4 cellular contexts compared by ENCODE assay signal in the genomic region with DNA sequence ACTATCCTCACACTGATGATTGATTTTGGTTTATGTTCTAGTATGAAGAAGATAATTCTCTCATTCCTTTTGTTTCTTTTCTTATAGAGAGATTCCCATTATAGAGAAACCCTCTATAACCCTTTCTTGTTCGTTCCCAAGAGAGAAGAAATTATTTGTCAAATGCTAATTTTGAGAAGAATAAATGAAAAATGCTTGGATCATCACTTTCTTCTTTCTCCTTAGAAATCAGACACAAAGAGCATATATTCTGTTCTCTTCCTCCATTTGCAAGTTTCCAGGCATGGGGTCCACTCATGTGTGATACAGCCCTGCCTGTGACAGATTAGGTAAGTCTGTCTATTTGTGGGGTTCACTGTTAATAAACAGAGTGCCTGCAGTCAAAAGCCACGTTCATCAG.
TF ChIP-seq lines count a peak whose summit lies in the region.

No MANE protein-coding gene starts in this region.

TF ChIP-seq in HepG2, 621 proteins besides CTCF, POLR2A, EP300 and RAD21:
- TF ChIP-seq IKZF4 (CRISPR knock-in tag; IDR thresholded peaks at IDR 0.05; ENCODE audit: borderline replicate concordance, low read depth, not compliant biosample characterization): no peak
- TF ChIP-seq TGIF2 (CRISPR knock-in tag; IDR thresholded peaks at IDR 0.05): no peak
- TF ChIP-seq MAFK (conservative IDR thresholded peaks at IDR 0.05 in 1 of 2, IDR thresholded peaks at IDR 0.05 in 1 of 2; ENCODE audit: low read length in 2 of 2): peak; percentile 80 to 93
- TF ChIP-seq ZNF432 (CRISPR knock-in tag; IDR thresholded peaks at IDR 0.05; ENCODE audit: borderline replicate concordance): no peak
- peak; percentile 83 for TF ChIP-seq MAFF (IDR thresholded peaks at IDR 0.05; ENCODE audit: low read depth, low read length)

TF ChIP-seq in A549, 52 proteins besides CTCF, POLR2A, EP300 and RAD21:
- peak; percentile 89 for TF ChIP-seq MAFK (IDR thresholded peaks at IDR 0.05; ENCODE audit: partially characterized antibody)
- no peak for TF ChIP-seq CBX2 (IDR thresholded peaks at IDR 0.05; ENCODE audit: borderline replicate concordance, low read depth)

TF ChIP-seq in GM23338, 12 proteins besides CTCF, POLR2A, EP300 and RAD21 (continues in another document):
- TF ChIP-seq, protein P1, sequence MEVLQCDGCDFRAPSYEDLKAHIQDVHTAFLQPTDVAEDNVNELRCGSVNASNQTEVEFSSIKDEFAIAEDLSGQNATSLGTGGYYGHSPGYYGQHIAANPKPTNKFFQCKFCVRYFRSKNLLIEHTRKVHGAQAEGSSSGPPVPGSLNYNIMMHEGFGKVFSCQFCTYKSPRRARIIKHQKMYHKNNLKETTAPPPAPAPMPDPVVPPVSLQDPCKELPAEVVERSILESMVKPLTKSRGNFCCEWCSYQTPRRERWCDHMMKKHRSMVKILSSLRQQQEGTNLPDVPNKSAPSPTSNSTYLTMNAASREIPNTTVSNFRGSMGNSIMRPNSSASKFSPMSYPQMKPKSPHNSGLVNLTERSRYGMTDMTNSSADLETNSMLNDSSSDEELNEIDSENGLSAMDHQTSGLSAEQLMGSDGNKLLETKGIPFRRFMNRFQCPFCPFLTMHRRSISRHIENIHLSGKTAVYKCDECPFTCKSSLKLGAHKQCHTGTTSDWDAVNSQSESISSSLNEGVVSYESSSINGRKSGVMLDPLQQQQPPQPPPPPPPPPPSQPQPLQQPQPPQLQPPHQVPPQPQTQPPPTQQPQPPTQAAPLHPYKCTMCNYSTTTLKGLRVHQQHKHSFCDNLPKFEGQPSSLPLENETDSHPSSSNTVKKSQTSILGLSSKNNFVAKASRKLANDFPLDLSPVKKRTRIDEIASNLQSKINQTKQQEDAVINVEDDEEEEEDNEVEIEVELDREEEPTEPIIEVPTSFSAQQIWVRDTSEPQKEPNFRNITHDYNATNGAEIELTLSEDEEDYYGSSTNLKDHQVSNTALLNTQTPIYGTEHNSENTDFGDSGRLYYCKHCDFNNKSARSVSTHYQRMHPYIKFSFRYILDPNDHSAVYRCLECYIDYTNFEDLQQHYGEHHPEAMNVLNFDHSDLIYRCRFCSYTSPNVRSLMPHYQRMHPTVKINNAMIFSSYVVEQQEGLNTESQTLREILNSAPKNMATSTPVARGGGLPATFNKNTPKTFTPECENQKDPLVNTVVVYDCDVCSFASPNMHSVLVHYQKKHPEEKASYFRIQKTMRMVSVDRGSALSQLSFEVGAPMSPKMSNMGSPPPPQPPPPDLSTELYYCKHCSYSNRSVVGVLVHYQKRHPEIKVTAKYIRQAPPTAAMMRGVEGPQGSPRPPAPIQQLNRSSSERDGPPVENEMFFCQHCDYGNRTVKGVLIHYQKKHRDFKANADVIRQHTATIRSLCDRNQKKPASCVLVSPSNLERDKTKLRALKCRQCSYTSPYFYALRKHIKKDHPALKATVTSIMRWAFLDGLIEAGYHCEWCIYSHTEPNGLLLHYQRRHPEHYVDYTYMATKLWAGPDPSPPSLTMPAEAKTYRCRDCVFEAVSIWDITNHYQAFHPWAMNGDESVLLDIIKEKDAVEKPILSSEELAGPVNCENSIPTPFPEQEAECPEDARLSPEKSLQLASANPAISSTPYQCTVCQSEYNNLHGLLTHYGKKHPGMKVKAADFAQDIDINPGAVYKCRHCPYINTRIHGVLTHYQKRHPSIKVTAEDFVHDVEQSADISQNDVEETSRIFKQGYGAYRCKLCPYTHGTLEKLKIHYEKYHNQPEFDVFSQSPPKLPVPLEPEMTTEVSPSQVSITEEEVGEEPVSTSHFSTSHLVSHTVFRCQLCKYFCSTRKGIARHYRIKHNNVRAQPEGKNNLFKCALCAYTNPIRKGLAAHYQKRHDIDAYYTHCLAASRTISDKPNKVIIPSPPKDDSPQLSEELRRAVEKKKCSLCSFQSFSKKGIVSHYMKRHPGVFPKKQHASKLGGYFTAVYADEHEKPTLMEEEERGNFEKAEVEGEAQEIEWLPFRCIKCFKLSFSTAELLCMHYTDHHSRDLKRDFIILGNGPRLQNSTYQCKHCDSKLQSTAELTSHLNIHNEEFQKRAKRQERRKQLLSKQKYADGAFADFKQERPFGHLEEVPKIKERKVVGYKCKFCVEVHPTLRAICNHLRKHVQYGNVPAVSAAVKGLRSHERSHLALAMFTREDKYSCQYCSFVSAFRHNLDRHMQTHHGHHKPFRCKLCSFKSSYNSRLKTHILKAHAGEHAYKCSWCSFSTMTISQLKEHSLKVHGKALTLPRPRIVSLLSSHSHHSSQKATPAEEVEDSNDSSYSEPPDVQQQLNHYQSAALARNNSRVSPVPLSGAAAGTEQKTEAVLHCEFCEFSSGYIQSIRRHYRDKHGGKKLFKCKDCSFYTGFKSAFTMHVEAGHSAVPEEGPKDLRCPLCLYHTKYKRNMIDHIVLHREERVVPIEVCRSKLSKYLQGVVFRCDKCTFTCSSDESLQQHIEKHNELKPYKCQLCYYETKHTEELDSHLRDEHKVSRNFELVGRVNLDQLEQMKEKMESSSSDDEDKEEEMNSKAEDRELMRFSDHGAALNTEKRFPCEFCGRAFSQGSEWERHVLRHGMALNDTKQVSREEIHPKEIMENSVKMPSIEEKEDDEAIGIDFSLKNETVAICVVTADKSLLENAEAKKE (CRISPR knock-in tag; IDR thresholded peaks at IDR 0.05): no peak
- TF ChIP-seq ZNF114 (CRISPR knock-in tag; IDR thresholded peaks at IDR 0.05) (no peak), EZH2phosphoT487 (IDR thresholded peaks at IDR 0.05; ENCODE audit: unreplicated experiment) (no peak), JUNB (IDR thresholded peaks at IDR 0.05; ENCODE audit: unreplicated experiment) (no peak)
- TF ChIP-seq, protein P2, sequence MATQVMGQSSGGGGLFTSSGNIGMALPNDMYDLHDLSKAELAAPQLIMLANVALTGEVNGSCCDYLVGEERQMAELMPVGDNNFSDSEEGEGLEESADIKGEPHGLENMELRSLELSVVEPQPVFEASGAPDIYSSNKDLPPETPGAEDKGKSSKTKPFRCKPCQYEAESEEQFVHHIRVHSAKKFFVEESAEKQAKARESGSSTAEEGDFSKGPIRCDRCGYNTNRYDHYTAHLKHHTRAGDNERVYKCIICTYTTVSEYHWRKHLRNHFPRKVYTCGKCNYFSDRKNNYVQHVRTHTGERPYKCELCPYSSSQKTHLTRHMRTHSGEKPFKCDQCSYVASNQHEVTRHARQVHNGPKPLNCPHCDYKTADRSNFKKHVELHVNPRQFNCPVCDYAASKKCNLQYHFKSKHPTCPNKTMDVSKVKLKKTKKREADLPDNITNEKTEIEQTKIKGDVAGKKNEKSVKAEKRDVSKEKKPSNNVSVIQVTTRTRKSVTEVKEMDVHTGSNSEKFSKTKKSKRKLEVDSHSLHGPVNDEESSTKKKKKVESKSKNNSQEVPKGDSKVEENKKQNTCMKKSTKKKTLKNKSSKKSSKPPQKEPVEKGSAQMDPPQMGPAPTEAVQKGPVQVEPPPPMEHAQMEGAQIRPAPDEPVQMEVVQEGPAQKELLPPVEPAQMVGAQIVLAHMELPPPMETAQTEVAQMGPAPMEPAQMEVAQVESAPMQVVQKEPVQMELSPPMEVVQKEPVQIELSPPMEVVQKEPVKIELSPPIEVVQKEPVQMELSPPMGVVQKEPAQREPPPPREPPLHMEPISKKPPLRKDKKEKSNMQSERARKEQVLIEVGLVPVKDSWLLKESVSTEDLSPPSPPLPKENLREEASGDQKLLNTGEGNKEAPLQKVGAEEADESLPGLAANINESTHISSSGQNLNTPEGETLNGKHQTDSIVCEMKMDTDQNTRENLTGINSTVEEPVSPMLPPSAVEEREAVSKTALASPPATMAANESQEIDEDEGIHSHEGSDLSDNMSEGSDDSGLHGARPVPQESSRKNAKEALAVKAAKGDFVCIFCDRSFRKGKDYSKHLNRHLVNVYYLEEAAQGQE (IDR thresholded peaks at IDR 0.05; ENCODE audit: unreplicated experiment): no peak
- TF ChIP-seq, protein P3, sequence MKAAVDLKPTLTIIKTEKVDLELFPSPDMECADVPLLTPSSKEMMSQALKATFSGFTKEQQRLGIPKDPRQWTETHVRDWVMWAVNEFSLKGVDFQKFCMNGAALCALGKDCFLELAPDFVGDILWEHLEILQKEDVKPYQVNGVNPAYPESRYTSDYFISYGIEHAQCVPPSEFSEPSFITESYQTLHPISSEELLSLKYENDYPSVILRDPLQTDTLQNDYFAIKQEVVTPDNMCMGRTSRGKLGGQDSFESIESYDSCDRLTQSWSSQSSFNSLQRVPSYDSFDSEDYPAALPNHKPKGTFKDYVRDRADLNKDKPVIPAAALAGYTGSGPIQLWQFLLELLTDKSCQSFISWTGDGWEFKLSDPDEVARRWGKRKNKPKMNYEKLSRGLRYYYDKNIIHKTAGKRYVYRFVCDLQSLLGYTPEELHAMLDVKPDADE (IDR thresholded peaks at IDR 0.05): no peak

TF ChIP-seq in IMR-90, 13 proteins besides CTCF, POLR2A, EP300 and RAD21:
- TF ChIP-seq CHD1 (IDR thresholded peaks at IDR 0.05; ENCODE audit: low read depth, low read length) (no peak), MAFK (IDR thresholded peaks at IDR 0.05; ENCODE audit: low read depth, low read length) (peak; percentile 94)
